In the genomic region with DNA sequence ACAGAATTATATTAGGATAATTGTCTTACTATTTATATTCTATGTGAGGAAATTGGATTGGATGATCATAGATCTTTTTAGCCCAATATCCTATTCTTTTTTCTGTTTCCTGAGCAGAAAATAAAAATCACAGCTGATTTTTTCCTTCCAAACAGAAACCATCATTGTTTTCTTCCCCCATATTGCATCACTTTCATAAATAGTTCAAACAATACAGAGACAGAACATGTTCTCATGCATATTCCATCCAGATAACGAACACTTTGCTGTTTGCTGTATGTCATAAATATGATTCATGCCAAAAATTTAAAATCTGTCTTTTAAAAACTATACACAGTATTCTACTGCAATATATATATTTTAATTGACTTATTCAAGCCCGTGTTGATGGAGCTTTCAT, we compare ENCODE assay signal across 23 cellular contexts.
"Had no signal": no experiment of that assay in that cellular context is flagged by ENCODE, and none has a peak within 500 bp of the region (broad histone marks: within the 10 kb centered on the region; RNA-seq: fewer than 3 reads in every experiment).

No MANE protein-coding gene starts in this region.

- H3K27ac Mint-ChIP-seq: activated CD4-positive, alpha-beta T cell treated with anti-CD3 and anti-CD28 coated beads, Interleukin-2, amount 10 ng/mL, durations not matched to agents 24 days and 14 days; activated CD8-positive, alpha-beta memory T cell treated with anti-CD3 and anti-CD28 coated beads, Interleukin-2, amount 10 ng/mL, durations not matched to agents 7 days and 5 days; activated naive CD4-positive, alpha-beta T cell treated with anti-CD3 and anti-CD28 coated beads, Interleukin-2, amount 50 U/mL, for 24 hours; activated T-cell treated with anti-CD3 and anti-CD28 coated beads, Interleukin-2, amount 50 U/mL, for 24 hours; activated T-helper 1 cell treated with anti-CD3 and anti-CD28 coated beads, Interleukin-12 subunit alpha, Interleukin-12 subunit beta, Interleukin-2, Interleukin-4 antibody, amounts not matched to agents 30 ng/mL and 10 ng/mL and 1 ng/mL, durations not matched to agents 14 hours and 24 hours and 36 hours; T-helper 17 cell; WTC11 had no signal

- ATAC-seq: activated CD8-positive, alpha-beta memory T cell treated with anti-CD3 and anti-CD28 coated beads, Interleukin-2, amount 10 ng/mL, durations not matched to agents 7 days and 5 days; T-helper 17 cell; WTC11 had no signal

- H3K27ac ChIP-seq: brain microvascular endothelial cell had no signal

- H3K4me3 Mint-ChIP-seq: activated CD4-positive, alpha-beta T cell treated with anti-CD3 and anti-CD28 coated beads, Interleukin-2, amount 10 ng/mL, durations not matched to agents 24 days and 14 days; activated CD8-positive, alpha-beta memory T cell treated with anti-CD3 and anti-CD28 coated beads, Interleukin-2, amount 10 ng/mL, durations not matched to agents 7 days and 5 days; activated naive CD4-positive, alpha-beta T cell treated with anti-CD3 and anti-CD28 coated beads, Interleukin-2, amount 50 U/mL, for 24 hours; activated T-cell treated with anti-CD3 and anti-CD28 coated beads, Interleukin-2, amount 50 U/mL, for 24 hours; activated T-helper 1 cell treated with anti-CD3 and anti-CD28 coated beads, Interleukin-12 subunit alpha, Interleukin-12 subunit beta, Interleukin-2, Interleukin-4 antibody, amounts not matched to agents 30 ng/mL and 10 ng/mL and 1 ng/mL, durations not matched to agents 14 hours and 24 hours and 36 hours; T-helper 17 cell; WTC11 had no signal

- H3K4me1 Mint-ChIP-seq: activated CD4-positive, alpha-beta T cell treated with anti-CD3 and anti-CD28 coated beads, Interleukin-2, amount 10 ng/mL, durations not matched to agents 24 days and 14 days; activated CD8-positive, alpha-beta memory T cell treated with anti-CD3 and anti-CD28 coated beads, Interleukin-2, amount 10 ng/mL, durations not matched to agents 7 days and 5 days; T-helper 17 cell had no signal

- H3K27me3 ChIP-seq: brain microvascular endothelial cell had no signal

- H3K36me3 ChIP-seq: brain microvascular endothelial cell had no signal

- DNase-seq: activated CD4-positive, alpha-beta T cell treated with anti-CD3 and anti-CD28 coated beads, Interleukin-2, amount 10 ng/mL, durations not matched to agents 24 days and 14 days; activated CD4-positive, alpha-beta T cell treated with anti-CD3 and anti-CD28 coated beads, Interleukin-2, amount 50 U/mL, for 48 hours; activated CD4-positive, CD25-positive, alpha-beta regulatory T cell treated with anti-CD3 and anti-CD28 coated beads, Interleukin-2, amount 50 U/mL, for 72 hours; activated CD8-positive, alpha-beta memory T cell treated with anti-CD3 and anti-CD28 coated beads, Interleukin-2, amount 10 ng/mL, durations not matched to agents 7 days and 5 days; activated effector memory CD4-positive, alpha-beta T cell treated with Interleukin-2 at 50 U/mL for 16 hours; activated naive CD4-positive, alpha-beta T cell; activated T-cell treated with anti-CD3 and anti-CD28 coated beads, Interleukin-2, amount 50 U/mL, for 24 hours; brain microvascular endothelial cell; caudate nucleus; Karpas-422; MM.1S; NCI-H1105; NCI-H1436; NCI-H1694 treated with DMSO at 0.1 percent for 48 hours; NCI-H2029 treated with DMSO at 0.1 percent for 48 hours; NCI-H510A treated with DMSO at 0.1 percent for 48 hours; NCI-H69; SIG-M5; T-helper 17 cell; T-helper 9 cell had no signal

- H3K36me3 Mint-ChIP-seq: activated CD8-positive, alpha-beta memory T cell treated with anti-CD3 and anti-CD28 coated beads, Interleukin-2, amount 10 ng/mL, durations not matched to agents 7 days and 5 days had no signal
